In the genomic region with DNA sequence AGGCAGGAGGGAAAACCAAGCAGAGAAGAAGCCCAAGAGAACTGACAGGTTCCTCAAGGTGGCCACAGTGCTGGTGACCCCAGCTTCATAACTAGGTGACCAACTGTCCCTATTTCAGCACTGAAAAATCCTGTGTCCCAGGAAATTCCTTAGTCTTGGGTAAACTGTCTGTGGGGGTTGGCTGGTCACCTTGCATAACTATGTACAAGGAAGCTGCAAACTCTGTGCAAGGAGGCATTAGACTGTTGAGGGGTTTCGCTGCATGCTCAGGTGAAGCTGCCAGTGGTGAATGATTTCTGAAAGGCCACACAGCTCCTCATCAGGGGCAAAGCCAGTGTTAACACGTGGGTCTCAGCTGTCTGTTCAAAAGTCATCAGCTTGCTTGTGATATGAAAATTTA, we compare ENCODE assay signal across 14 cellular contexts.
"Had no signal": no experiment of that assay in that cellular context is flagged by ENCODE, and none has a peak within 500 bp of the region (broad histone marks: within the 10 kb centered on the region; RNA-seq: fewer than 3 reads in every experiment).

No MANE protein-coding gene starts in this region.

- H3K27me3 Mint-ChIP-seq: effector memory CD8-positive, alpha-beta T cell; naive thymus-derived CD8-positive, alpha-beta T cell had no signal

- H3K4me3 Mint-ChIP-seq: effector memory CD8-positive, alpha-beta T cell; naive thymus-derived CD8-positive, alpha-beta T cell had no signal

- H3K36me3 ChIP-seq: esophagus muscularis mucosa, gastrocnemius medialis, neutrophil, right atrium auricular region, upper lobe of left lung, vagina had no signal

- FAIRE-seq: small intestine had no signal

- H3K27ac Mint-ChIP-seq: effector memory CD8-positive, alpha-beta T cell had no signal

- H3K27ac ChIP-seq: epithelial cell of prostate, esophagus muscularis mucosa, gastrocnemius medialis, neutrophil, right atrium auricular region, upper lobe of left lung, vagina had no signal

- H3K9me3 ChIP-seq: esophagus muscularis mucosa, gastrocnemius medialis, mucosa of descending colon, neutrophil, right atrium auricular region, upper lobe of left lung, vagina had no signal

- H3K27me3 ChIP-seq: esophagus muscularis mucosa, gastrocnemius medialis, right atrium auricular region, upper lobe of left lung, vagina had no signal

- DNase-seq: effector memory CD8-positive, alpha-beta T cell; gastrocnemius medialis; glutamatergic neuron; mucosa of descending colon; naive thymus-derived CD8-positive, alpha-beta T cell; small intestine; stimulated activated CD4-positive, alpha-beta T cell treated with anti-CD3 and anti-CD28 coated beads, Interleukin-12 subunit alpha, Interleukin-12 subunit beta, amount 100 ng/mL, for 4 hours; stimulated activated naive CD4-positive, alpha-beta T cell treated with Interleukin-2 at 50 U/mL for 16 hours; upper lobe of left lung had no signal

- H3K4me3 ChIP-seq: esophagus muscularis mucosa, gastrocnemius medialis, mucosa of descending colon, right atrium auricular region, upper lobe of left lung, vagina had no signal
